In genomic region chr7:108630002-108630401, GRCh38 we compare ENCODE assay signal across 17 cellular contexts.
DNase-seq lines count a peak whose midpoint lies in the region; ATAC-seq and TF ChIP-seq lines count a peak whose summit lies in the region.
"Had no signal": no experiment of that assay in that cellular context is flagged by ENCODE, and none has a peak within 500 bp of the region (broad histone marks: within the 10 kb centered on the region; RNA-seq: fewer than 3 reads in every experiment).

No MANE protein-coding gene starts in this region.

- no peak overlapping the region for H3K4me3 ChIP-seq in BE2C (ENCODE audit: low read depth, low read length)
- H3K4me3 ChIP-seq in CD8-positive, alpha-beta T cell (ENCODE audit: low read depth, low read length), result no peak overlapping the region
- H3K4me3 ChIP-seq: lower lobe of right lung had no signal

- H3K9me3 ChIP-seq in BE2C, result no peaks in the 10 kb centered on the region
- no peaks in the 10 kb centered on the region for H3K9me3 ChIP-seq in CD8-positive, alpha-beta T cell (ENCODE audit: low read length)
- H3K9me3 ChIP-seq: lower lobe of right lung had no signal

- no peaks in the 10 kb centered on the region for H3K9me3 Mint-ChIP-seq in chondrocyte (ENCODE audit: low read depth)
- no peaks in the 10 kb centered on the region for H3K9me3 Mint-ChIP-seq in osteocyte (ENCODE audit: unreplicated experiment)
- H3K9me3 Mint-ChIP-seq in CD8-positive, alpha-beta T cell, result no peaks in the 10 kb centered on the region
- H3K9me3 Mint-ChIP-seq in activated naive CD4-positive, alpha-beta T cell treated with anti-CD3 and anti-CD28 coated beads, Interleukin-2, amount 50 U/mL, for 72 hours, result no peaks in the 10 kb centered on the region
- H3K9me3 Mint-ChIP-seq: activated naive CD8-positive, alpha-beta T cell treated with anti-CD3 and anti-CD28 coated beads, Interleukin-2, amount 50 U/mL, for 24 hours had no signal

- DNase-seq in BE2C (peak; percentile 44), NCI-H446 treated with DMSO at 0.1 percent for 48 hours (lab: John Stamatoyannopoulos, UW) (peak; percentile 73), fibroblast of gingiva (ENCODE audit: low read depth) (peak; percentile 15), mucosa of gallbladder (ENCODE audit: low spot score) (peak; percentile 19), chondrocyte (ENCODE audit: low spot score) (no peak), osteocyte (ENCODE audit: extremely low spot score, unreplicated experiment) (no peak)
- DNase-seq in CD8-positive, alpha-beta T cell, result no peak
- DNase-seq in activated naive CD4-positive, alpha-beta T cell treated with anti-CD3 and anti-CD28 coated beads, Interleukin-2, amount 50 U/mL, for 72 hours (ENCODE audit: low spot score in 2 of 2), result no peak
- DNase-seq: activated B cell treated with CpG ODN at 0.5 μM for 24 hours; activated naive CD8-positive, alpha-beta T cell treated with anti-CD3 and anti-CD28 coated beads, Interleukin-2, amount 50 U/mL, for 24 hours; activated T-cell treated with anti-CD3 and anti-CD28 coated beads for 4 hours; DND-41; effector CD4-positive, alpha-beta T cell; lower lobe of right lung; NCI-H146; stimulated activated CD4-positive, alpha-beta T cell treated with anti-CD3 and anti-CD28 coated beads, Interleukin-1b, Interleukin-23, amount 100 ng/mL, for 48 hours had no signal

- H3K4me3 Mint-ChIP-seq in chondrocyte (ENCODE audit: unreplicated experiment) (no peak overlapping the region), osteocyte (ENCODE audit: unreplicated experiment) (no peak overlapping the region)
- no peak overlapping the region for H3K4me3 Mint-ChIP-seq in CD8-positive, alpha-beta T cell
- H3K4me3 Mint-ChIP-seq: activated B cell treated with CpG ODN at 0.5 μM for 24 hours; activated naive CD8-positive, alpha-beta T cell treated with anti-CD3 and anti-CD28 coated beads, Interleukin-2, amount 50 U/mL, for 24 hours had no signal

- POLR2A ChIA-PET in CD8-positive, alpha-beta T cell (lab: Charles Lee), result no interaction called here

- H3K36me3 ChIP-seq in BE2C, result no peaks in the 10 kb centered on the region
- H3K36me3 ChIP-seq in CD8-positive, alpha-beta T cell (ENCODE audit: insufficient read depth, low read length), result no peaks in the 10 kb centered on the region
- H3K36me3 ChIP-seq: lower lobe of right lung had no signal

- TF ChIP-seq CTCF in BE2C (IDR thresholded peaks at IDR 0.05; ENCODE audit: low read depth, low read length) (no peak), chondrocyte (IDR thresholded peaks at IDR 0.05) (no peak), osteocyte (IDR thresholded peaks at IDR 0.05) (no peak)
- no peak for TF ChIP-seq CTCF in CD8-positive, alpha-beta T cell (IDR thresholded peaks at IDR 0.05)

- no peaks in the 10 kb centered on the region for H3K4me1 ChIP-seq in BE2C
- no peaks in the 10 kb centered on the region for H3K4me1 ChIP-seq in CD8-positive, alpha-beta T cell (ENCODE audit: insufficient read depth, low read length)
- H3K4me1 ChIP-seq: parathyroid adenoma had no signal

- H3K36me3 Mint-ChIP-seq in chondrocyte (ENCODE audit: low read depth) (no peaks in the 10 kb centered on the region), osteocyte (ENCODE audit: unreplicated experiment) (no peaks in the 10 kb centered on the region)
- H3K36me3 Mint-ChIP-seq in CD8-positive, alpha-beta T cell, result no peaks in the 10 kb centered on the region
- no peaks in the 10 kb centered on the region for H3K36me3 Mint-ChIP-seq in activated naive CD4-positive, alpha-beta T cell treated with anti-CD3 and anti-CD28 coated beads, Interleukin-2, amount 50 U/mL, for 72 hours

- no peak for ATAC-seq in CD8-positive, alpha-beta T cell
- no peak for ATAC-seq in activated naive CD4-positive, alpha-beta T cell treated with anti-CD3 and anti-CD28 coated beads, Interleukin-2, amount 50 U/mL, for 72 hours
- ATAC-seq: activated naive CD8-positive, alpha-beta T cell treated with anti-CD3 and anti-CD28 coated beads, Interleukin-2, amount 50 U/mL, for 24 hours; lower lobe of right lung had no signal

- H3K27ac ChIP-seq in CD8-positive, alpha-beta T cell (ENCODE audit: low read depth, low read length), result no peak overlapping the region
- H3K27ac ChIP-seq: lower lobe of right lung, parathyroid adenoma had no signal

- CTCF ChIA-PET in CD8-positive, alpha-beta T cell (lab: Charles Lee), result no interaction called here

- intact Hi-C loops in CD8-positive, alpha-beta T cell (cut with DNase I, micrococcal nuclease), result no loop called here

- no peaks in the 10 kb centered on the region for H3K27me3 ChIP-seq in BE2C
- H3K27me3 ChIP-seq in CD8-positive, alpha-beta T cell (ENCODE audit: insufficient read depth, low read length), result no peaks in the 10 kb centered on the region

- H3K27ac Mint-ChIP-seq in chondrocyte (ENCODE audit: unreplicated experiment), result no peak overlapping the region
- H3K27ac Mint-ChIP-seq in osteocyte (ENCODE audit: unreplicated experiment), result no peak overlapping the region
- no peak overlapping the region for H3K27ac Mint-ChIP-seq in CD8-positive, alpha-beta T cell
- H3K27ac Mint-ChIP-seq in activated naive CD4-positive, alpha-beta T cell treated with anti-CD3 and anti-CD28 coated beads, Interleukin-2, amount 50 U/mL, for 72 hours, result no peak overlapping the region
- H3K27ac Mint-ChIP-seq: activated B cell treated with CpG ODN at 0.5 μM for 24 hours; activated naive CD8-positive, alpha-beta T cell treated with anti-CD3 and anti-CD28 coated beads, Interleukin-2, amount 50 U/mL, for 24 hours had no signal

- no peaks in the 10 kb centered on the region for H3K4me1 Mint-ChIP-seq in chondrocyte (ENCODE audit: low read depth)
- H3K4me1 Mint-ChIP-seq in osteocyte (ENCODE audit: unreplicated experiment), result no peaks in the 10 kb centered on the region
- no peaks in the 10 kb centered on the region for H3K4me1 Mint-ChIP-seq in CD8-positive, alpha-beta T cell (ENCODE audit: low read depth)
- H3K4me1 Mint-ChIP-seq: activated B cell treated with CpG ODN at 0.5 μM for 24 hours; activated naive CD8-positive, alpha-beta T cell treated with anti-CD3 and anti-CD28 coated beads, Interleukin-2, amount 50 U/mL, for 24 hours had no signal

- H3K27me3 Mint-ChIP-seq in chondrocyte (ENCODE audit: low read depth) (peaks cover 15% of the 10 kb centered on the region), osteocyte (ENCODE audit: unreplicated experiment) (peaks cover 35% of the 10 kb centered on the region)
- H3K27me3 Mint-ChIP-seq in CD8-positive, alpha-beta T cell (ENCODE audit: low read depth), result peaks cover 7% of the 10 kb centered on the region

Comparison
In these comparisons a context has a peak if more than half of its experiments do, and no peak if none do; other contexts are left out.
1. DNase-seq: peak in BE2C (single experiment), NCI-H446 treated with DMSO at 0.1 percent for 48 hours (single experiment), fibroblast of gingiva (single experiment) and mucosa of gallbladder (single experiment); none in chondrocyte (single experiment), osteocyte (single experiment), CD8-positive, alpha-beta T cell (0 of 7) and activated naive CD4-positive, alpha-beta T cell treated with anti-CD3 and anti-CD28 coated beads, Interleukin-2, amount 50 U/mL, for 72 hours (0 of 2).